Comparison of ENCODE assay signal across 9 cellular contexts in the genomic region with DNA sequence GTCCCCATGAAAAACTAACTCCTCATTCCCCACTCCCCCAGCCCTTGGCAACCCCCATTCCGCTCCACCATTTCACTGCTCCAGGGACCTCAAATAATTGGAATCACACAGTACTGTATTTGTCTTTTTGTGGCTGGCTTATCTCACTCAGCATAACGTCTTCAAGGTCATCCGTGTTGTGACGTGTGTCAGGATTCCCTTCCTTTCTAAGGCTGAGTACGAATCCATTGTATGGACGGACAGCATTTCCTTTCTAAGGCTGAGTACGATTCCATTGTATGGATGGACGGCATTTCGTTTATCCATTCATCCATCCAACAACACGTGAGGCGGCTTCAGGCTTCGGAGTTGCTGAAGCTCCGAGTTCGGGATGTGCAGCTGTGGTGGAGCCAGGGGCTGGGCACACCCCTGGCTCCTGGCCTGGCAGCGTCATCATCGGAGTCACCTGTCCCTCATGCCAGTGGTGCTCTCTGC. TPM values are rescaled to one million over a fixed set of nuclear protein-coding genes. Genes with fewer than 3 reads are reported as not detected.
DNase-seq lines count a peak whose midpoint lies in the region; ATAC-seq and TF ChIP-seq lines count a peak whose summit lies in the region.
"Had no signal": no experiment of that assay in that cellular context is flagged by ENCODE, and none has a peak within 500 bp of the region (broad histone marks: within the 10 kb centered on the region; RNA-seq: fewer than 3 reads in every experiment).

No MANE protein-coding gene starts in this region.

- peak overlapping the region in 2 of 4 donors; percentile 84 to 96 for H3K4me3 ChIP-seq in upper lobe of left lung

- no peaks in the 10 kb centered on the region for H3K27me3 ChIP-seq in upper lobe of left lung

- POLR2A ChIA-PET in RWPE1 (lab: Yijun Ruan, JAX; ENCODE audit: low non-redundant PET): no interaction called here

- H3K27me3 Mint-ChIP-seq in activated CD8-positive, alpha-beta memory T cell treated with anti-CD3 and anti-CD28 coated beads, Interleukin-2, amount 10 ng/mL, durations not matched to agents 7 days and 5 days: no peaks in the 10 kb centered on the region
- peaks cover 6% of the 10 kb centered on the region for H3K27me3 Mint-ChIP-seq in glutamatergic neuron (ENCODE audit: unreplicated experiment)
- H3K27me3 Mint-ChIP-seq in stimulated activated memory B cell treated with anti-CD40 and anti-IgM and Interleukin-4, amounts not matched to agents 10 μg/mL and 1 μg/mL and 100 μg/mL, for 72 hours: no peaks in the 10 kb centered on the region

- peaks cover 37% of the 10 kb centered on the region for H3K4me1 Mint-ChIP-seq in activated CD8-positive, alpha-beta memory T cell treated with anti-CD3 and anti-CD28 coated beads, Interleukin-2, amount 10 ng/mL, durations not matched to agents 7 days and 5 days
- H3K4me1 Mint-ChIP-seq in glutamatergic neuron (ENCODE audit: low read depth, unreplicated experiment): peaks cover 14% of the 10 kb centered on the region
- peaks cover 27% of the 10 kb centered on the region for H3K4me1 Mint-ChIP-seq in stimulated activated memory B cell treated with anti-CD40 and anti-IgM and Interleukin-4, amounts not matched to agents 10 μg/mL and 1 μg/mL and 100 μg/mL, for 72 hours

- no peaks in the 10 kb centered on the region for H3K9me3 ChIP-seq in upper lobe of left lung

- H3K27ac ChIP-seq in RWPE1 (peak overlapping the region; percentile 97), caudate nucleus (ENCODE audit: low read depth, low read length) (no peak overlapping the region), upper lobe of left lung (peak overlapping the region in 2 of 4 donors; percentile 90 to 92)

- 67 to 76% methylated on average over 14 to 16 of the region's 16 CpGs for WGBS in upper lobe of left lung, 2 donors

- TF ChIP-seq CTCF in RWPE1 (conservative IDR thresholded peaks at IDR 0.05; ENCODE audit: low read depth) (no peak), glutamatergic neuron (IDR thresholded peaks at IDR 0.05; ENCODE audit: partially characterized antibody, unreplicated experiment) (no peak), upper lobe of left lung (IDR thresholded peaks at IDR 0.05) (no peak)

- no peak for ATAC-seq in activated CD8-positive, alpha-beta memory T cell treated with anti-CD3 and anti-CD28 coated beads, Interleukin-2, amount 10 ng/mL, durations not matched to agents 7 days and 5 days
- ATAC-seq in stimulated activated memory B cell treated with anti-CD40 and anti-IgM and Interleukin-4, amounts not matched to agents 10 μg/mL and 1 μg/mL and 100 μg/mL, for 72 hours: no peak
- ATAC-seq in upper lobe of left lung (ENCODE audit: low FRiP score in 2 of 2): no peak

- H3K36me3 ChIP-seq in upper lobe of left lung: peaks cover 0 to 4% (median 0%) of the 10 kb centered on the region in 4 donors

- DNase-seq in activated CD8-positive, alpha-beta memory T cell treated with anti-CD3 and anti-CD28 coated beads, Interleukin-2, amount 10 ng/mL, durations not matched to agents 7 days and 5 days: no peak
- DNase-seq in activated CD8-positive, alpha-beta memory T cell treated with anti-CD3 and anti-CD28 coated beads for 24 hours: no peak
- DNase-seq in RWPE1 (ENCODE audit: low spot score): no peak
- DNase-seq in glutamatergic neuron: no peak
- no peak for DNase-seq in stimulated activated CD4-positive, alpha-beta T cell treated with anti-CD3 and anti-CD28 coated beads, Interleukin-12 subunit alpha, Interleukin-12 subunit beta, amount 100 ng/mL, for 4 hours
- no peak for DNase-seq in caudate nucleus (lab: John Stamatoyannopoulos, UW)
- DNase-seq in upper lobe of left lung: no peak
- DNase-seq: small intestine had no signal

- H3K9me3 Mint-ChIP-seq in activated CD8-positive, alpha-beta memory T cell treated with anti-CD3 and anti-CD28 coated beads, Interleukin-2, amount 10 ng/mL, durations not matched to agents 7 days and 5 days (ENCODE audit: low read depth): no peaks in the 10 kb centered on the region
- H3K9me3 Mint-ChIP-seq in glutamatergic neuron (ENCODE audit: unreplicated experiment): peaks cover 4% of the 10 kb centered on the region
- H3K9me3 Mint-ChIP-seq in stimulated activated memory B cell treated with anti-CD40 and anti-IgM and Interleukin-4, amounts not matched to agents 10 μg/mL and 1 μg/mL and 100 μg/mL, for 72 hours: no peaks in the 10 kb centered on the region

- CTCF ChIA-PET in activated CD8-positive, alpha-beta memory T cell treated with anti-CD3 and anti-CD28 coated beads, Interleukin-2, amount 10 ng/mL, durations not matched to agents 7 days and 5 days (lab: Charles Lee): no interaction called here
- CTCF ChIA-PET in RWPE1 (lab: Yijun Ruan, JAX): no interaction called here

- no peak for TF ChIP-seq POLR2A in upper lobe of left lung (IDR thresholded peaks at IDR 0.05)

- peaks cover 14% of the 10 kb centered on the region for H3K36me3 Mint-ChIP-seq in activated CD8-positive, alpha-beta memory T cell treated with anti-CD3 and anti-CD28 coated beads, Interleukin-2, amount 10 ng/mL, durations not matched to agents 7 days and 5 days
- peaks cover 8% of the 10 kb centered on the region for H3K36me3 Mint-ChIP-seq in glutamatergic neuron (ENCODE audit: unreplicated experiment)
- peaks cover 8% of the 10 kb centered on the region for H3K36me3 Mint-ChIP-seq in stimulated activated memory B cell treated with anti-CD40 and anti-IgM and Interleukin-4, amounts not matched to agents 10 μg/mL and 1 μg/mL and 100 μg/mL, for 72 hours

- H3K4me1 ChIP-seq in upper lobe of left lung: peaks cover 16 to 29% (median 27%) of the 10 kb centered on the region in 4 donors

- peak overlapping the region; percentile 26 for H3K4me3 Mint-ChIP-seq in activated CD8-positive, alpha-beta memory T cell treated with anti-CD3 and anti-CD28 coated beads, Interleukin-2, amount 10 ng/mL, durations not matched to agents 7 days and 5 days
- peak overlapping the region; percentile 95 for H3K4me3 Mint-ChIP-seq in glutamatergic neuron (ENCODE audit: unreplicated experiment)
- H3K4me3 Mint-ChIP-seq in stimulated activated memory B cell treated with anti-CD40 and anti-IgM and Interleukin-4, amounts not matched to agents 10 μg/mL and 1 μg/mL and 100 μg/mL, for 72 hours: no peak overlapping the region

- H3K27ac Mint-ChIP-seq in activated CD8-positive, alpha-beta memory T cell treated with anti-CD3 and anti-CD28 coated beads, Interleukin-2, amount 10 ng/mL, durations not matched to agents 7 days and 5 days: peak overlapping the region; percentile 34
- peak overlapping the region; percentile 45 for H3K27ac Mint-ChIP-seq in glutamatergic neuron (ENCODE audit: unreplicated experiment)
- H3K27ac Mint-ChIP-seq in stimulated activated memory B cell treated with anti-CD40 and anti-IgM and Interleukin-4, amounts not matched to agents 10 μg/mL and 1 μg/mL and 100 μg/mL, for 72 hours: peak overlapping the region; percentile 88

- no peak for TF ChIP-seq EP300 in upper lobe of left lung (IDR thresholded peaks at IDR 0.05)

RNA-seq across cellular contexts. Expression of a gene that starts 1.2 kb away (rescaled TPM):
- 10 to 100 TPM; 34.5 to 35.6 TPM for total RNA-seq in activated CD8-positive, alpha-beta memory T cell treated with anti-CD3 and anti-CD28 coated beads, Interleukin-2, amount 10 ng/mL, durations not matched to agents 7 days and 5 days
- total RNA-seq in glutamatergic neuron (ENCODE audit: unreplicated experiment): 36.1 TPM
- total RNA-seq in upper lobe of left lung: 10 to 100 TPM; 12.7 to 29.4 (median 24.3) TPM

Comparison
In these comparisons a context has a peak if more than half of its experiments do, and no peak if none do; other contexts are left out.
1. H3K27ac Mint-ChIP-seq: peak in every context shown above with its lines; median percentile 88 in stimulated activated memory B cell treated with anti-CD40 and anti-IgM and Interleukin-4, amounts not matched to agents 10 μg/mL and 1 μg/mL and 100 μg/mL, for 72 hours; 45 in glutamatergic neuron; 34 in activated CD8-positive, alpha-beta memory T cell treated with anti-CD3 and anti-CD28 coated beads, Interleukin-2, amount 10 ng/mL, durations not matched to agents 7 days and 5 days.